Comparison of ENCODE assay signal across 14 cellular contexts in the genomic region with DNA sequence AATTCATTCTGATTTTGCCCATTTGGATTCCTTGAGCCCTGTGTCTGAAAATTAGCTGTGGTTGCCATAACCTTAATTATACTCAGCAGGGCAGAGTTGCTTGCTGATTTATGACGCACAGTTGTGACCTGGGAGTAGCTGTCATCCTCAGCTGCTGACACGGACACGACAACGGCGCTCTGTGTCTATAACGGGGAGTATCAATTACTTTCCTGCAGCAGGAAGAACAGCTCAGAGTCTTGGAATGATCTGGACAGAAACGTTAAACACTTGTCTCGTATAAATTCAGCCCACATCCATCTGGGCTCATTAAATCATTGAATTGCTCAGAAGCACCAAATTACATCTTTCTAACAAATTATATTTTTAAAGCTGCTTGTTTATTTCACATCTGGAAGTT.
A peak's percentile ranks its signal among the peaks of the same experiment; 100 is the strongest.
DNase-seq lines count a peak whose midpoint lies in the region; ATAC-seq lines count a peak whose summit lies in the region.
"Had no signal": no experiment of that assay in that cellular context is flagged by ENCODE, and none has a peak within 500 bp of the region (broad histone marks: within the 10 kb centered on the region; RNA-seq: fewer than 3 reads in every experiment).

No MANE protein-coding gene starts in this region.

- H3K14ac ChIP-seq in neuronal stem cell (ENCODE audit: low read length) = no peak overlapping the region

- H3K4me3 ChIP-seq in BLaER1 treated with 17β-estradiol and CSF1 and Interleukin-3, amounts not matched to agents 10 nM and 100 nM = no peak overlapping the region
- no peak overlapping the region for H3K4me3 ChIP-seq in neuronal stem cell (ENCODE audit: low read length in 2 of 2)
- H3K4me3 ChIP-seq: K562, sigmoid colon had no signal

- H3K79me1 ChIP-seq in neuronal stem cell (ENCODE audit: low read depth, low read length) = peaks cover 5% of the 10 kb centered on the region

- H4K8ac ChIP-seq in neuronal stem cell (ENCODE audit: low read depth, low read length) = no peak overlapping the region

- no peaks in the 10 kb centered on the region for H3K27me3 ChIP-seq in BLaER1 treated with 17β-estradiol and CSF1 and Interleukin-3, amounts not matched to agents 10 nM and 100 nM
- H3K27me3 ChIP-seq in neuronal stem cell (ENCODE audit: control insufficient read depth in 3 of 3, insufficient read depth in 3 of 3, low read depth in 1 of 3, low read length in 3 of 3) = no peaks in the 10 kb centered on the region
- H3K27me3 ChIP-seq: sigmoid colon had no signal

- H3K4ac ChIP-seq in neuronal stem cell (ENCODE audit: low read length) = no peak overlapping the region

- peaks cover 7 to 22% (median 13%) of the 10 kb centered on the region in 11 experiments; a peak in 20 of 22 replicates for H3K9me3 ChIP-seq in BLaER1 treated with 17β-estradiol and CSF1 and Interleukin-3, amounts not matched to agents 10 nM and 100 nM (replicated peaks in 1 of 11)
- no peaks in the 10 kb centered on the region for H3K9me3 ChIP-seq in neuronal stem cell (replicated peaks in 1 of 2; ENCODE audit: control insufficient read depth in 2 of 2, insufficient read depth in 1 of 2, low read depth in 1 of 2, low read length in 2 of 2)
- H3K9me3 ChIP-seq: sigmoid colon had no signal

- no peak overlapping the region for H4K91ac ChIP-seq in neuronal stem cell (ENCODE audit: low read depth, low read length, poor library complexity)

- peaks cover 0 to 44% (median 26%) of the 10 kb centered on the region in 11 experiments; a peak in 13 of 22 replicates for H4K20me1 ChIP-seq in BLaER1 treated with 17β-estradiol and CSF1 and Interleukin-3, amounts not matched to agents 10 nM and 100 nM

- no peak overlapping the region for H3K23ac ChIP-seq in neuronal stem cell (ENCODE audit: low read depth, low read length, poor library complexity)

- H2BK5ac ChIP-seq in neuronal stem cell (ENCODE audit: low read length) = no peak overlapping the region

- H3K36me3 ChIP-seq in BLaER1 treated with 17β-estradiol and CSF1 and Interleukin-3, amounts not matched to agents 10 nM and 100 nM = peaks cover 24 to 78% (median 57%) of the 10 kb centered on the region in 11 experiments; a peak in 21 of 22 replicates
- H3K36me3 ChIP-seq in neuronal stem cell (replicated peaks in 1 of 2; ENCODE audit: control insufficient read depth in 2 of 2, insufficient read depth in 2 of 2, low read length in 2 of 2) = no peaks in the 10 kb centered on the region

- H2AFZ ChIP-seq in neuronal stem cell (ENCODE audit: low read length) = peak overlapping the region; percentile 18

- no peak overlapping the region for H2BK12ac ChIP-seq in neuronal stem cell (ENCODE audit: low read length)

- no peak overlapping the region for H2BK15ac ChIP-seq in neuronal stem cell (ENCODE audit: low read length)

- no peak overlapping the region for H2AK5ac ChIP-seq in neuronal stem cell (ENCODE audit: low read depth, low read length)

- WGBS in neuronal stem cell (ENCODE audit: extremely low coverage in 2 of 2, insufficient read length in 2 of 2, insufficient replicate concordance in 1 of 2), 2 donors = no CpG with 5 or more reads among the region's 8 CpGs

- peak; percentile 81 for DNase-seq in LHCN-M2 (ENCODE audit: low read depth)
- DNase-seq in dermis blood vessel endothelial cell = peak; percentile 71
- no peak for DNase-seq in neuronal stem cell (ENCODE audit: low spot score)
- DNase-seq in NCI-H345 treated with DMSO at 0.1 percent for 48 hours (lab: John Stamatoyannopoulos, UW; ENCODE audit: unreplicated experiment) = no peak
- DNase-seq: activated CD8-positive, alpha-beta memory T cell treated with anti-CD3 and anti-CD28 coated beads, Interleukin-2, amount 50 U/mL, for 4 hours; amniotic stem cell; CD8-positive, alpha-beta memory T cell; naive B cell; sigmoid colon had no signal

- no peak overlapping the region for H3K27ac ChIP-seq in BLaER1 treated with 17β-estradiol and CSF1 and Interleukin-3, amounts not matched to agents 10 nM and 100 nM
- no peak overlapping the region for H3K27ac ChIP-seq in neuronal stem cell (replicated peaks; ENCODE audit: low read length)

- ATAC-seq in HG03354 (IDR thresholded peaks at IDR 0.05; ENCODE audit: poor library complexity, severe bottlenecking, unreplicated experiment) = no peak
- ATAC-seq in HG02840 (IDR thresholded peaks at IDR 0.05; ENCODE audit: low FRiP score, unreplicated experiment) = no peak
- no peak for ATAC-seq in HG02852 (IDR thresholded peaks at IDR 0.05; ENCODE audit: unreplicated experiment)
- ATAC-seq: K562 had no signal

- peaks cover 28 to 59% (median 48%) of the 10 kb centered on the region in 10 experiments for H3K4me1 ChIP-seq in BLaER1 treated with 17β-estradiol and CSF1 and Interleukin-3, amounts not matched to agents 10 nM and 100 nM
- H3K4me1 ChIP-seq in neuronal stem cell (ENCODE audit: control insufficient read depth in 2 of 2, insufficient read depth in 1 of 2, low read depth in 1 of 2, low read length in 2 of 2) = no peaks in the 10 kb centered on the region

- no peak overlapping the region for H2BK120ac ChIP-seq in neuronal stem cell (ENCODE audit: low read depth, low read length)

- H3K9ac ChIP-seq in BLaER1 treated with 17β-estradiol and CSF1 and Interleukin-3, amounts not matched to agents 10 nM and 100 nM = peak overlapping the region in 4 of 11 experiments; percentile 8 to 62 (median 36); a peak in 3 of 22 replicates
- H3K9ac ChIP-seq in neuronal stem cell (ENCODE audit: low read depth, low read length, poor library complexity) = no peak overlapping the region

- no peak overlapping the region for H3K18ac ChIP-seq in neuronal stem cell (ENCODE audit: low read length)

- H3K4me2 ChIP-seq in BLaER1 treated with 17β-estradiol and CSF1 and Interleukin-3, amounts not matched to agents 10 nM and 100 nM = peak overlapping the region; percentile 47 to 94 (median 79); a peak in 21 of 22 replicates
- H3K4me2 ChIP-seq in neuronal stem cell (ENCODE audit: insufficient read depth, low read length, poor library complexity, severe bottlenecking) = no peak overlapping the region

Comparison
In these comparisons a context has a peak if more than half of its experiments do, and no peak if none do; other contexts are left out.
1. DNase-seq: peak in LHCN-M2 (single experiment) and dermis blood vessel endothelial cell (single experiment); none in neuronal stem cell (single experiment) and NCI-H345 treated with DMSO at 0.1 percent for 48 hours (single experiment).